Comparison of ENCODE assay signal across 27 cellular contexts in the genomic region with DNA sequence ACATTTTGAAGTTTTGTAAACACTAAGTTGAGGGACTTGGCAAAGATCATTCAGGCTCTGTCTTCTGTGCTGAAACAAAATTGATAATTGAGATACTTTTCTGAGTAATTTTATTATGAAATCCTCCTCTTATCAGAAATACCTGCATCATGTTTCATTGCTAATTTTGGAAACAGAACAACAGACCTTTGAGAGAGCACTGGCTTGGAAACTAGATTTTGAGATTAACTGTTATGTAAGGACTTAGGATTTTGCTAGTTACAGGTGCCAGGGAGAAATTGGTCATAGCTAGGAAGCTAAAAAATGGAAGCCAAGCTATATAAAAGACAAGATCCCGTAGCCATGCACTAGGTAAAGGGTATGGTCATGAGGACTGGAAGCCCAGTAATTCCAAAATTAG.
"Had no signal": no experiment of that assay in that cellular context is flagged by ENCODE, and none has a peak within 500 bp of the region (broad histone marks: within the 10 kb centered on the region; RNA-seq: fewer than 3 reads in every experiment).

No MANE protein-coding gene starts in this region.

- H3K9me3 Mint-ChIP-seq: activated CD4-positive, alpha-beta memory T cell treated with anti-CD3 and anti-CD28 coated beads for 36 hours; activated CD4-positive, alpha-beta T cell treated with anti-CD3 and anti-CD28 coated beads, Interleukin-2, amount 10 ng/mL, durations not matched to agents 7 days and 5 days; activated naive CD4-positive, alpha-beta T cell treated with anti-CD3 and anti-CD28 coated beads for 36 hours; activated T-helper 17 cell treated with anti-CD3 and anti-CD28 coated beads, Interleukin-2, amount 50 U/mL, for 72 hours; T-cell had no signal

- DNase-seq: activated CD4-positive, alpha-beta memory T cell treated with anti-CD3 and anti-CD28 coated beads for 36 hours; activated CD4-positive, alpha-beta T cell treated with anti-CD3 and anti-CD28 coated beads, Interleukin-2, amount 10 ng/mL, durations not matched to agents 7 days and 5 days; activated CD4-positive, CD25-positive, alpha-beta regulatory T cell; activated CD8-positive, alpha-beta memory T cell treated with anti-CD3 and anti-CD28 coated beads for 24 hours; activated gamma-delta T cell; activated naive CD4-positive, alpha-beta T cell treated with anti-CD3 and anti-CD28 coated beads for 36 hours; activated T-cell treated with anti-CD3 and anti-CD28 coated beads for 4 hours; activated T-cell treated with anti-CD3 and anti-CD28 coated beads, Interleukin-2, amount 50 U/mL, for 48 hours; amygdala; KG1; NCI-H1092; NCI-H1417; NCI-H2029; NCI-H2107; NCI-H226; NCI-H526; NCI-H774; NK-92 treated with Interleukin-12 subunit alpha and Interleukin-12 subunit beta, amount 100 ng/mL, for 24 hours; OCI-M1; RPMI8226; T-cell; T-helper 2 cell had no signal

- H3K4me3 ChIP-seq: SK-N-MC had no signal

- H3K27ac ChIP-seq: SK-N-MC had no signal

- H3K27me3 Mint-ChIP-seq: activated T-helper 17 cell treated with anti-CD3 and anti-CD28 coated beads, Interleukin-2, amount 50 U/mL, for 72 hours had no signal

- H3K36me3 Mint-ChIP-seq: activated CD4-positive, alpha-beta memory T cell treated with anti-CD3 and anti-CD28 coated beads for 36 hours; activated naive CD8-positive, alpha-beta T cell; T-cell had no signal

- ATAC-seq: activated T-helper 17 cell treated with anti-CD3 and anti-CD28 coated beads, Interleukin-2, amount 50 U/mL, for 72 hours; Panc1; Right ventricle myocardium inferior; T-cell had no signal

- H3K4me3 Mint-ChIP-seq: activated CD4-positive, alpha-beta memory T cell treated with anti-CD3 and anti-CD28 coated beads for 36 hours; activated CD4-positive, alpha-beta T cell treated with anti-CD3 and anti-CD28 coated beads, Interleukin-2, amount 10 ng/mL, durations not matched to agents 7 days and 5 days; activated naive CD4-positive, alpha-beta T cell treated with anti-CD3 and anti-CD28 coated beads for 36 hours; activated naive CD8-positive, alpha-beta T cell; activated T-helper 17 cell treated with anti-CD3 and anti-CD28 coated beads, Interleukin-2, amount 50 U/mL, for 72 hours; T-cell had no signal

- H3K27ac Mint-ChIP-seq: activated CD4-positive, alpha-beta memory T cell treated with anti-CD3 and anti-CD28 coated beads for 36 hours; activated CD4-positive, alpha-beta T cell treated with anti-CD3 and anti-CD28 coated beads, Interleukin-2, amount 10 ng/mL, durations not matched to agents 7 days and 5 days; activated naive CD4-positive, alpha-beta T cell treated with anti-CD3 and anti-CD28 coated beads for 36 hours; activated naive CD8-positive, alpha-beta T cell; activated T-helper 17 cell treated with anti-CD3 and anti-CD28 coated beads, Interleukin-2, amount 50 U/mL, for 72 hours; T-cell had no signal
